ENCODE assay signal across 8 cellular contexts in the genomic region with DNA sequence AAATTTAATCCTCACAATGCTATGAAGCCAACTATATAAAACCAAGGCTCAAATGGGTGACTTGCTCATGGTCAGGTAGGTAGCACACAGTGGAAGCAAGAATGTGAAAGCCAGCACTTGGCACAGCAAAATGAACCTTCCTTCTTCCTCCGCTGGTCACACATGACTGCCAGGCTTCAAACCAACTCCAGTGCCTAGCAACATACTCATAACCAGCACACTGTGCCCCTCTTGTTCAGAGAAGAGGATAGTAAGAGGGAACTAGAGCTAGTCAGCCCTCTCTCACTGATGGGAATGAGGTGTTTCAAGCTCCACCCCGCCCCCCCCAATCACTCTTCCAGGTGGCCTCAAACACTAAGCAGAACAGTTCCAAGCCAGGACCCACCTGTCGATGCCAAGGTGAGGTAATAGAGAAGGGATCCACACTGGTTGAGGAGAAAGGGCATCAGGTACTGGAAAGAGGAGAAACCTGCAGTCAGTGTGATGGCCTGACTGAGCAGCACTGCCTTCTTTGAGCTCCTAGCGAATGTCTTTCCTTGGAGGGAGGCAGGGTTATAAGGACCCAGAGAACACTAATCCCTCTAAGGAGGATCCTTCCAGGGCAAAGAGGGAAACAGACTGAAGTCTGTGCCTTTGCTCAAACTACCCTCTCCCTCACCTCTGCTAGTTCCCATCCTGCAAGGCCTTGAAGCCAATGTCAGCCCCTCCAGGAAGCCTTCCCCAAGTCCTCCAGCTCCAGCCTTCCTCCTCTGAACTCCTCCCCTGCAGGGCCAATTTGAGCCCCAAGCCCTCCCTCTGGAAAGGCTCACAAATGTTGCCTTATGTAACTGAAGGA. TPM values are rescaled to one million over a fixed set of nuclear protein-coding genes. Genes with fewer than 3 reads are reported as not detected.
A peak's percentile ranks its signal among the peaks of the same experiment; 100 is the strongest.
DNase-seq lines count a peak whose midpoint lies in the region; ATAC-seq and TF ChIP-seq lines count a peak whose summit lies in the region.

No MANE protein-coding gene starts in this region.

- peak overlapping the region; percentile 94 for H3K9ac ChIP-seq in SU-DHL-6 (ENCODE audit: low read length)
- H3K9ac ChIP-seq in skeletal muscle satellite cell (ENCODE audit: low read depth, low read length) = peak overlapping the region; percentile 99

- peaks cover 27% of the 10 kb centered on the region for H3K4me1 ChIP-seq in skeletal muscle satellite cell (ENCODE audit: control insufficient read depth, insufficient read depth, low read length)

- H4K20me1 ChIP-seq in SU-DHL-6 (ENCODE audit: low read depth, low read length) = no peaks in the 10 kb centered on the region

- no peaks in the 10 kb centered on the region for H3F3A ChIP-seq in SU-DHL-6 (ENCODE audit: insufficient read depth)

- H3K4me3 ChIP-seq in SU-DHL-6 (ENCODE audit: insufficient read depth, low read length, poor library complexity, severe bottlenecking) = peak overlapping the region; percentile 99
- peak overlapping the region; percentile 88 for H3K4me3 ChIP-seq in skeletal muscle satellite cell (ENCODE audit: low read length)

- H3K27ac ChIP-seq in SU-DHL-6 (ENCODE audit: low read depth, low read length) = no peak overlapping the region

- no peak for ATAC-seq in HG03565 (IDR thresholded peaks at IDR 0.05; ENCODE audit: unreplicated experiment)

- no peaks in the 10 kb centered on the region for H3K36me3 ChIP-seq in SU-DHL-6 (ENCODE audit: low read length)
- peaks cover 31% of the 10 kb centered on the region for H3K36me3 ChIP-seq in skeletal muscle satellite cell (ENCODE audit: insufficient read depth, low read length)

- H2AFZ ChIP-seq in SU-DHL-6 (ENCODE audit: low read depth, low read length, severe bottlenecking) = no peak overlapping the region

- no peaks in the 10 kb centered on the region for H3K9me2 ChIP-seq in SU-DHL-6 (replicated peaks; ENCODE audit: insufficient read depth, low read length)

- no peaks in the 10 kb centered on the region for H3K27me3 ChIP-seq in SU-DHL-6 (ENCODE audit: low read length)
- no peaks in the 10 kb centered on the region for H3K27me3 ChIP-seq in skeletal muscle satellite cell (ENCODE audit: control insufficient read depth, insufficient read depth, low read length)

- TF ChIP-seq CTCF in SU-DHL-6 (IDR thresholded peaks at IDR 0.05; ENCODE audit: insufficient read depth, low read length, poor library complexity, severe bottlenecking) = no peak

- peaks cover 22% of the 10 kb centered on the region for H3K79me2 ChIP-seq in SU-DHL-6 (ENCODE audit: insufficient read depth, low read length)

- no peaks in the 10 kb centered on the region for H3K9me3 ChIP-seq in SU-DHL-6 (ENCODE audit: insufficient read depth, low read length)
- no peaks in the 10 kb centered on the region for H3K9me3 ChIP-seq in skeletal muscle satellite cell (replicated peaks; ENCODE audit: low read length)

- peak; percentile 56 for DNase-seq in DMS53 (lab: John Stamatoyannopoulos, UW)
- no peak for DNase-seq in DMS53 treated with DMSO at 0.1 percent for 48 hours (lab: John Stamatoyannopoulos, UW; ENCODE audit: unreplicated experiment)
- DNase-seq in glomerular visceral epithelial cell (ENCODE audit: extremely low spot score) = peak; percentile 72
- DNase-seq in NCI-H345 treated with DMSO at 0.1 percent for 48 hours (lab: John Stamatoyannopoulos, UW; ENCODE audit: unreplicated experiment) = no peak
- DNase-seq in NCI-H187 treated with DMSO at 0.1 percent for 48 hours (lab: John Stamatoyannopoulos, UW) = no peak

- peak overlapping the region; percentile 98 for H3K4me2 ChIP-seq in SU-DHL-6 (ENCODE audit: low read depth, low read length, poor library complexity, severe bottlenecking)
- H3K4me2 ChIP-seq in skeletal muscle satellite cell (ENCODE audit: low read length) = peak overlapping the region; percentile 96

RNA-seq across cellular contexts. Expression of a gene that starts 1.2 kb away (rescaled TPM):
- total RNA-seq in skeletal muscle satellite cell (2012; rRNA removed) = 12.7 and 18.1 TPM in 2 replicates

RNA-seq across cellular contexts. Expression of a gene that starts 1.2 kb away (rescaled TPM):
- 348 and 369 TPM in 2 replicates for total RNA-seq in skeletal muscle satellite cell (2012; rRNA removed)

RNA-seq across cellular contexts. Expression of a gene that starts 12.1 kb away (rescaled TPM):
- total RNA-seq in skeletal muscle satellite cell (2012; rRNA removed) = not detected in 2 replicates

RNA-seq across cellular contexts. Expression of a gene that starts 15.5 kb away (rescaled TPM):
- total RNA-seq in skeletal muscle satellite cell (2012; rRNA removed) = 0.76 and 2.2 TPM in 2 replicates

RNA-seq across cellular contexts. Expression of a gene that starts 20.6 kb away (rescaled TPM):
- total RNA-seq in skeletal muscle satellite cell (2012; rRNA removed) = 4.4 and 7.6 TPM in 2 replicates

Comparison
In these comparisons a context has a peak if more than half of its experiments do, and no peak if none do; other contexts are left out.
1. DNase-seq: peak in DMS53 (single experiment) and glomerular visceral epithelial cell (single experiment); none in DMS53 treated with DMSO at 0.1 percent for 48 hours (single experiment), NCI-H345 treated with DMSO at 0.1 percent for 48 hours (single experiment) and NCI-H187 treated with DMSO at 0.1 percent for 48 hours (single experiment).